Comparison of ENCODE assay signal across 8 cellular contexts in the genomic region with DNA sequence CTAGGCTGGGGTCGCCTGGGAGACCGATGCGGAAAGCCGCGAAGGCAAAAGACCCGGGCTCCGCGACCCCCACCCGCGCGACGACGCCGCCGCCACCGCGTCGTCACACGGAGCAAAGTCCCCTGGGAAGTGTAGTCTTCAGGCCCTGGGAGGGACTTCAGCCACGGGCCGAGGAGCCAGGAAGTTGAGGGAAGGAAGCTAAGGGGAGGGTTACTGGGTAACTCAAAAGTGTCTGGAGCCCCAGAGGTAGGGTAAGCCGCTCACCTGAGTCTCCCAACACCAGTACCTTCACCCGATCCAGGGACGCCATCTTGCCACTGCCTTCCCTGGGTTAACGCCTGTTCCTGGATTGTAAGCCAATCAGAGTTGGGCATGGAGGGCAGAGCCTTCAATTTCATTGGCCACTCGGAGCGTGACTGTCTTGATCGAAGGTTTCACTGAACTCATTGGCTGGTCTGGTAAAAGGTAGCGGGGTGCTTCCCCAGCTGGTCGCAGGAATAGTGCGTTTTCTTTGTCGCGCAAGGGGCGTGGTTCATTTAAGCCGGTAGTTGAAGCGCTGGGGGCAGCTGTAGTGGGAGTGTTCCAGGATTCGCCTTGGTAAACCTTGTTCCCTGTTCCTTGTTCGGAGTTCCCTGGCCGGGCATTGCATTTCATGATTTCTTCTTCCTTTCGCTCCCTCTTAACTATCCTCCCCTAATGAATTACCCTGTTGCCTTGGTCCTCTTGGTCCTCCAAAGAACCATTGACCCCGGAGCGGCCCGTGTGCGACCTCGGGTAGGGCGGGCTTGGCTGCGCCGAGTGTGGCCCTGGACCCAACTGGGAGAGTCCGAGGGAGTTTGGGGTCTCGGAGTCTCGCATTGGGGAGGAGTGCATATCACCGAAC. TPM values are rescaled to one million over a fixed set of nuclear protein-coding genes. Genes with fewer than 3 reads are reported as not detected.
DNase-seq lines count a peak whose midpoint lies in the region; ATAC-seq and TF ChIP-seq lines count a peak whose summit lies in the region.

A gene (plus strand): TSS at position 547 of the 883 bp plus-strand sequence. CDS start 7,809 bp downstream, outside the sequence.
A gene with protein sequence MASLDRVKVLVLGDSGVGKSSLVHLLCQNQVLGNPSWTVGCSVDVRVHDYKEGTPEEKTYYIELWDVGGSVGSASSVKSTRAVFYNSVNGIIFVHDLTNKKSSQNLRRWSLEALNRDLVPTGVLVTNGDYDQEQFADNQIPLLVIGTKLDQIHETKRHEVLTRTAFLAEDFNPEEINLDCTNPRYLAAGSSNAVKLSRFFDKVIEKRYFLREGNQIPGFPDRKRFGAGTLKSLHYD (minus strand): TSS at position 319 of the 883 bp plus-strand sequence. CDS start 9 bp downstream, at position 310.

- H3K4me3 ChIP-seq in BLaER1 (peak within 1 kb of the TSS; percentile 84), coronary artery (peak within 1 kb of the TSS; percentile 86)

- H3K27me3 Mint-ChIP-seq in activated CD4-positive, alpha-beta T cell treated with anti-CD3 and anti-CD28 coated beads, Interleukin-2, amount 10 ng/mL, durations not matched to agents 7 days and 5 days = no peaks in the 10 kb centered on the region

- H3K4me2 ChIP-seq in BLaER1 = peak within 1 kb of the TSS; percentile 95

- peaks cover 25% of the 10 kb centered on the region for H3K4me1 ChIP-seq in BLaER1

- TF ChIP-seq CTCF in coronary artery (IDR thresholded peaks at IDR 0.05) = no peak

- H3K4me1 Mint-ChIP-seq in activated CD4-positive, alpha-beta T cell treated with anti-CD3 and anti-CD28 coated beads, Interleukin-2, amount 10 ng/mL, durations not matched to agents 7 days and 5 days = peaks cover 35% of the 10 kb centered on the region

- H3K36me3 Mint-ChIP-seq in activated CD4-positive, alpha-beta T cell treated with anti-CD3 and anti-CD28 coated beads, Interleukin-2, amount 10 ng/mL, durations not matched to agents 7 days and 5 days (ENCODE audit: low read depth) = peaks cover 19% of the 10 kb centered on the region

- H3K27ac ChIP-seq in BLaER1 (peak within 1 kb of the TSS; percentile 94), coronary artery (peak within 1 kb of the TSS; percentile 93 to 94)

- no peaks in the 10 kb centered on the region for H3K27me3 ChIP-seq in BLaER1

- H3K4me3 Mint-ChIP-seq in activated CD4-positive, alpha-beta T cell treated with anti-CD3 and anti-CD28 coated beads, Interleukin-2, amount 10 ng/mL, durations not matched to agents 7 days and 5 days = peak within 1 kb of the TSS; percentile 93

- H3K36me3 ChIP-seq in BLaER1 = peaks cover 19% of the 10 kb centered on the region

- H3K9ac ChIP-seq in BLaER1 = peak within 1 kb of the TSS; percentile 88

- intact Hi-C loops in left colon (cut with DNase I, micrococcal nuclease) = no loop called here

- peaks cover 2% of the 10 kb centered on the region for H3K9me3 Mint-ChIP-seq in activated CD4-positive, alpha-beta T cell treated with anti-CD3 and anti-CD28 coated beads, Interleukin-2, amount 10 ng/mL, durations not matched to agents 7 days and 5 days

- peaks cover 12% of the 10 kb centered on the region for H3K9me3 ChIP-seq in BLaER1

- POLR2A ChIA-PET in activated CD4-positive, alpha-beta T cell treated with anti-CD3 and anti-CD28 coated beads, Interleukin-2, amount 10 ng/mL, durations not matched to agents 7 days and 5 days (lab: Charles Lee) = interaction anchor here (0.6 to 1.6 kb wide), 2 partner anchors 146 to 177 kb away, joined by 3 to 4 read pairs; a partner anchor contains a TSS

- peaks cover 8% of the 10 kb centered on the region; the same call in 1 of the 2 replicates for H4K20me1 ChIP-seq in BLaER1

- ATAC-seq in GM19328 (IDR thresholded peaks at IDR 0.05; ENCODE audit: unreplicated experiment) (peak; percentile 99), HG03520 (IDR thresholded peaks at IDR 0.05; ENCODE audit: unreplicated experiment) (peak; percentile 99), left colon (peak; percentile 98)

- H3K27ac Mint-ChIP-seq in activated CD4-positive, alpha-beta T cell treated with anti-CD3 and anti-CD28 coated beads, Interleukin-2, amount 10 ng/mL, durations not matched to agents 7 days and 5 days = peak within 1 kb of the TSS; percentile 95

- DNase-seq in NCI-H69 (lab: John Stamatoyannopoulos, UW) = peak; percentile 98
- DNase-seq in activated CD4-positive, alpha-beta T cell treated with anti-CD3 and anti-CD28 coated beads, Interleukin-2, amount 10 ng/mL, durations not matched to agents 7 days and 5 days = peak; percentile 98
- DNase-seq in coronary artery (ENCODE audit: low spot score) = peak; percentile 99
- peak; percentile 97 to 98 for DNase-seq in left colon
- peak; percentile 96 for DNase-seq in stimulated activated CD4-positive, alpha-beta T cell treated with anti-CD3 and anti-CD28 coated beads, Interleukin-1b, Interleukin-23, amount 100 ng/mL, for 48 hours

- CTCF ChIA-PET in activated CD4-positive, alpha-beta T cell treated with anti-CD3 and anti-CD28 coated beads, Interleukin-2, amount 10 ng/mL, durations not matched to agents 7 days and 5 days (lab: Charles Lee) = interaction anchor here (0.9 to 1.8 kb wide), 5 partner anchors 13 to 145 kb away, joined by 3 to 5 read pairs (median 4); no protein-coding TSS in a partner anchor

RNA-seq across cellular contexts. Expression of the first gene that starts in this region (rescaled TPM):
- 10 to 100 TPM; 30.2 to 33.2 TPM for total RNA-seq in activated CD4-positive, alpha-beta T cell treated with anti-CD3 and anti-CD28 coated beads, Interleukin-2, amount 10 ng/mL, durations not matched to agents 7 days and 5 days
- 10 to 100 TPM; 11.9 to 14.5 TPM for total RNA-seq in left colon

RNA-seq across cellular contexts. Expression of the second gene that starts in this region (rescaled TPM):
- 10 to 100 TPM; 25.4 to 30.0 TPM for total RNA-seq in activated CD4-positive, alpha-beta T cell treated with anti-CD3 and anti-CD28 coated beads, Interleukin-2, amount 10 ng/mL, durations not matched to agents 7 days and 5 days
- 10 to 100 TPM; 25.3 to 25.7 TPM for total RNA-seq in left colon

Comparison
In these comparisons a context has a peak if more than half of its experiments do, and no peak if none do; other contexts are left out.
1. Peak in every context shown above with its lines: DNase-seq, ATAC-seq, H3K4me3 ChIP-seq and H3K27ac ChIP-seq.